ENCODE assay signal across 8 cellular contexts in genomic region chr14:39265741-39266588, GRCh38. TPM values are rescaled to one million over a fixed set of nuclear protein-coding genes. Genes with fewer than 3 reads are reported as not detected.
A peak's percentile ranks its signal among the peaks of the same experiment; 100 is the strongest.
DNase-seq lines count a peak whose midpoint lies in the region; ATAC-seq and TF ChIP-seq lines count a peak whose summit lies in the region.

No MANE protein-coding gene starts in this region.

- TF ChIP-seq POLR2A in tibial nerve (IDR thresholded peaks at IDR 0.05), result no peak

- peak overlapping the region; percentile 79 to 84 for H3K18ac ChIP-seq in mesenchymal stem cell (ENCODE audit: low read depth in 1 of 2, low read length in 2 of 2)

- no peaks in the 10 kb centered on the region for H3F3A ChIP-seq in OCI-LY1 (ENCODE audit: insufficient read depth, low read length)

- H4K8ac ChIP-seq in mesenchymal stem cell (ENCODE audit: low read length), result peak overlapping the region; percentile 86

- ATAC-seq in GM18517 (IDR thresholded peaks at IDR 0.05; ENCODE audit: unreplicated experiment) (peak; percentile 45), GM19452 (IDR thresholded peaks at IDR 0.05; ENCODE audit: unreplicated experiment) (no peak)

- H3K4me3 ChIP-seq in A673 (ENCODE audit: low read depth, low read length, poor library complexity, severe bottlenecking) (peak overlapping the region; percentile 74), OCI-LY1 (ENCODE audit: low read depth, low read length, poor library complexity, severe bottlenecking) (peak overlapping the region; percentile 82), colonic mucosa (peak overlapping the region; percentile 70), mesenchymal stem cell (ENCODE audit: insufficient read depth in 1 of 2, low read depth in 1 of 2, low read length in 2 of 2) (peak overlapping the region; percentile 78 to 98), tibial nerve (peak overlapping the region; percentile 80 to 97 (median 84))

- H3K79me1 ChIP-seq in mesenchymal stem cell (replicated peaks; ENCODE audit: low read length, poor library complexity, severe bottlenecking), result no peaks in the 10 kb centered on the region

- H2BK12ac ChIP-seq in mesenchymal stem cell (ENCODE audit: low read length in 2 of 2), result peak overlapping the region; percentile 25 to 47

- TF ChIP-seq CTCF in A673 (conservative IDR thresholded peaks at IDR 0.05; ENCODE audit: low read depth, low read length) (no peak), OCI-LY1 (IDR thresholded peaks at IDR 0.05; ENCODE audit: low read length) (no peak), colonic mucosa (IDR thresholded peaks at IDR 0.05) (no peak), tibial nerve (IDR thresholded peaks at IDR 0.05) (no peak)

- H3K9me3 ChIP-seq in A673 (ENCODE audit: low read depth, low read length, poor library complexity, severe bottlenecking) (peaks cover under 1% of the 10 kb centered on the region), OCI-LY1 (ENCODE audit: low read length) (peaks cover 4% of the 10 kb centered on the region), colonic mucosa (no peaks in the 10 kb centered on the region), mesenchymal stem cell (ENCODE audit: control insufficient read depth, low read length) (no peaks in the 10 kb centered on the region), tibial nerve (peaks cover 0 to 6% (median 0%) of the 10 kb centered on the region in 4 donors)

- H2BK5ac ChIP-seq in mesenchymal stem cell (ENCODE audit: low read depth, low read length, poor library complexity, severe bottlenecking), result peak overlapping the region; percentile 66

- BruUV-seq in A673 (replicated peaks; lab: Mats Ljungman, UMichigan), result TSS peak; percentile 84

- H3K23ac ChIP-seq in mesenchymal stem cell (ENCODE audit: low read length in 2 of 2), result peak overlapping the region in 1 of 2 experiments; percentile 87

- POLR2A ChIA-PET in A673 (lab: Charles Lee; ENCODE audit: low non-redundant PET), result no interaction called here

- H3K27ac ChIP-seq in A673 (ENCODE audit: low read depth, low read length, poor library complexity, severe bottlenecking) (peak overlapping the region; percentile 99), OCI-LY1 (ENCODE audit: low read depth, low read length, poor library complexity, severe bottlenecking) (peak overlapping the region; percentile 85), colonic mucosa (peak overlapping the region; percentile 92), mesenchymal stem cell (ENCODE audit: low read length, poor library complexity, severe bottlenecking) (peak overlapping the region; percentile 79), tibial nerve (peak overlapping the region; percentile 92 to 99 (median 96))

- no peaks in the 10 kb centered on the region for H3K9me2 ChIP-seq in OCI-LY1 (ENCODE audit: low read depth, low read length)

- H3K79me2 ChIP-seq in OCI-LY1 (ENCODE audit: insufficient read depth, low read length), result peaks cover 32% of the 10 kb centered on the region

- WGBS in mesenchymal stem cell, result 16% methylated on average over 16 of the region's 18 CpGs
- WGBS in tibial nerve, 2 donors, result 4 to 7% methylated on average over 18 of the region's 18 CpGs

- H3K4me1 ChIP-seq in A673 (ENCODE audit: insufficient read depth, low read length, poor library complexity, severe bottlenecking) (peaks cover 18% of the 10 kb centered on the region), OCI-LY1 (ENCODE audit: insufficient read depth, low read length, severe bottlenecking) (peaks cover 36% of the 10 kb centered on the region), colonic mucosa (no peaks in the 10 kb centered on the region), mesenchymal stem cell (ENCODE audit: control insufficient read depth, insufficient read depth, low read depth, low read length) (peaks cover 5% of the 10 kb centered on the region), tibial nerve (peaks cover 0 to 34% (median 15%) of the 10 kb centered on the region in 4 donors)

- CTCF ChIA-PET in A673 (lab: Charles Lee), result no interaction called here

- H3K9ac ChIP-seq in OCI-LY1 (ENCODE audit: low read length) (peak overlapping the region; percentile 82), colonic mucosa (ENCODE audit: low read depth in 2 of 2, low read length in 2 of 2) (peak overlapping the region; percentile 93), mesenchymal stem cell (ENCODE audit: low read length) (peak overlapping the region; percentile 100)

- H2BK15ac ChIP-seq in mesenchymal stem cell (ENCODE audit: low read depth, poor library complexity, severe bottlenecking), result no peak overlapping the region

- peak overlapping the region; percentile 75 for H2BK120ac ChIP-seq in mesenchymal stem cell (ENCODE audit: low read depth, low read length)

- H3K27me3 ChIP-seq in A673 (replicated peaks; ENCODE audit: insufficient read depth, low read depth, low read length, poor library complexity) (no peaks in the 10 kb centered on the region), OCI-LY1 (ENCODE audit: insufficient read depth, low read length) (no peaks in the 10 kb centered on the region), colonic mucosa (no peaks in the 10 kb centered on the region), mesenchymal stem cell (ENCODE audit: control insufficient read depth in 1 of 2, insufficient read depth in 1 of 2, low read length in 2 of 2) (no peaks in the 10 kb centered on the region), tibial nerve (no peaks in the 10 kb centered on the region)

- H3K36me3 ChIP-seq in A673 (ENCODE audit: insufficient read depth, low read length, poor library complexity, severe bottlenecking) (no peaks in the 10 kb centered on the region), OCI-LY1 (ENCODE audit: insufficient read depth, low read length) (0 out of 2 replicates have a peak, but pooled peaks cover 6% of the 10 kb centered on the region), colonic mucosa (no peaks in the 10 kb centered on the region), mesenchymal stem cell (ENCODE audit: control insufficient read depth in 1 of 2, insufficient read depth in 2 of 2, low read depth in 1 of 2, low read length in 2 of 2) (no peaks in the 10 kb centered on the region), tibial nerve (no peaks in the 10 kb centered on the region)

- intact Hi-C loops in A673 (cut with micrococcal nuclease; ENCODE audit: unreplicated experiment) (no loop called here), colonic mucosa (cut with DNase I) (loop anchor here (5.0 kb wide), 2 partner anchors 94 to 166 kb away; partner anchors contain the start of genes FBXO33 and TRAPPC6B)

- peak overlapping the region; percentile 39 for H2AK5ac ChIP-seq in mesenchymal stem cell (ENCODE audit: low read length, severe bottlenecking)

- TF ChIP-seq EP300 in tibial nerve (IDR thresholded peaks at IDR 0.05), result no peak

- H3K4me2 ChIP-seq in OCI-LY1 (ENCODE audit: low read length), result peak overlapping the region; percentile 97
- peak overlapping the region; percentile 83 for H3K4me2 ChIP-seq in mesenchymal stem cell (ENCODE audit: low read length, poor library complexity, severe bottlenecking)

- peak overlapping the region in 1 of 2 experiments; percentile 86 for H3K14ac ChIP-seq in mesenchymal stem cell (ENCODE audit: low read length in 2 of 2)

- peak overlapping the region; percentile 64 to 88 for H3K4ac ChIP-seq in mesenchymal stem cell (ENCODE audit: low read depth in 1 of 2, low read length in 2 of 2)

- no peaks in the 10 kb centered on the region for H4K20me1 ChIP-seq in OCI-LY1 (ENCODE audit: insufficient read depth, low read length)

- peak overlapping the region; percentile 80 for H4K91ac ChIP-seq in mesenchymal stem cell (ENCODE audit: low read length)

- DNase-seq in A673 (ENCODE audit: low spot score), result peak; percentile 14
- DNase-seq in colonic mucosa, result no peak
- peak; percentile 48 for DNase-seq in mesenchymal stem cell
- DNase-seq in tibial nerve (ENCODE audit: low spot score in 2 of 2), result peak in 1 of 2 donors; percentile 41
- no peak for DNase-seq in NCI-H2107 (lab: John Stamatoyannopoulos, UW)

- H2AFZ ChIP-seq in OCI-LY1 (ENCODE audit: low read length) (0 out of 2 replicates have a peak overlapping the region, but pooled peaks have one; percentile 45), mesenchymal stem cell (ENCODE audit: low read depth, low read length) (peak overlapping the region; percentile 67)

RNA-seq across cellular contexts. Expression of gene MIA2, which starts 32.2 kb away (rescaled TPM):
- total RNA-seq in A673 (2021) (16.0 and 16.7 TPM in 2 replicates), colonic mucosa (10 to 100 TPM; 41.8 to 61.8 TPM), tibial nerve (10 to 100 TPM; 14.7 to 22.2 (median 16.3) TPM)
- polyA plus RNA-seq in mesenchymal stem cell (2013, experiment 1 of 2), result 12.3 TPM
- 12.6 TPM for polyA plus RNA-seq in mesenchymal stem cell (2013, experiment 2 of 2)

Comparison
In these comparisons a context has a peak if more than half of its experiments do, and no peak if none do; other contexts are left out.
1. DNase-seq: peak in A673 (single experiment) and mesenchymal stem cell (single experiment); none in colonic mucosa (single experiment) and NCI-H2107 (single experiment).
2. Peak in every context shown above with its lines, with median percentiles within 50 percentile points of each other: H3K27ac ChIP-seq, H3K4me3 ChIP-seq and H3K9ac ChIP-seq.